Comparison of ENCODE assay signal across 9 cellular contexts in the genomic region with DNA sequence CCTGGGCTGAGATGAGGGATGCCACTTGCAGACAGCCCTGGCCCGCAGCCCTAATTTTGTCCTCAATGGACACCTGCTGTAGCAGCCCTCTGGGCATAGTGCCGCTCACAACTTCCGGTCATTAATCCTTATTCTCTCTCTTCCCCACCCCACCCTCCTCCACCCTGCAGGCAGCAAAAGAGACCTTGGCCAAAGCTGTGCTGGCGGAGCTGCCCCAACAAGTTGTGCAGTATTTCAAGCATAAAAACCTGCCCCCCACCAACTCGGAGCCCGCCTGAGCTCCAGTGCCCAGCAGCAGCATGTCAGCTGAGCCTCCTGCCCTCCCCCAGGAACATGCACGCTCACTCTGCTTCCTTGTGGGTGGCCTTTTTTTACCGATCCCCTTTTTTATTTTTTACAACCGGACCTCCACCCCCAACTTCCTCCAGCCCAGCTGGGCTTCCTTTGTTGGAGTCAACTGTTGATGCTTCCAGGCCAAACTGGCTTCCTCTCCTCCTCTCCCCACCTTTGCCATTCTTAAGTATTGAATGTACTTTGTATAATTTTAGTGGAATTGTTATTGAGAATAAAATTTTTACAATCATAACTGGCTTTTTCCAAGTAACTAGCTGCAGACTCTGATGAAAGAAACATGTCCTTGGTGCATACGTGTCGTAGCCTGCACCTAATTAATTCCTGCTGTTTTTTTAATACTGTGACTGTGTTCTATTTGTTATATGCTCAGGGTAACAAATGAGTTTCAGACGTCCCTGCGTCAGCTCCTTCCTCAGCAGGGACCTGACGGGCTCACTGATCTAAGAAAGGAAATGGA. TPM values are rescaled to one million over a fixed set of nuclear protein-coding genes. Genes with fewer than 3 reads are reported as not detected.
A peak's percentile ranks its signal among the peaks of the same experiment; 100 is the strongest.
DNase-seq lines count a peak whose midpoint lies in the region; ATAC-seq and TF ChIP-seq lines count a peak whose summit lies in the region.
"Had no signal": no experiment of that assay in that cellular context is flagged by ENCODE, and none has a peak within 500 bp of the region (broad histone marks: within the 10 kb centered on the region; RNA-seq: fewer than 3 reads in every experiment).

No MANE protein-coding gene starts in this region.

- H3K4me1 ChIP-seq in NT2/D1 (ENCODE audit: insufficient read depth, insufficient read length) = peaks cover 33% of the 10 kb centered on the region
- H3K4me1 ChIP-seq in fibroblast of lung (ENCODE audit: control insufficient read depth, extremely low read depth, insufficient read depth, low read length) = no peaks in the 10 kb centered on the region
- peaks cover 0 to 7% (median under 1%) of the 10 kb centered on the region in 4 donors for H3K4me1 ChIP-seq in Peyer's patch

- no peak overlapping the region for H2AFZ ChIP-seq in fibroblast of lung (ENCODE audit: low read length)

- no peaks in the 10 kb centered on the region for H3K79me2 ChIP-seq in fibroblast of lung (ENCODE audit: control insufficient read depth, insufficient read depth, low read length)

- peak overlapping the region; percentile 8 for H3K4me2 ChIP-seq in fibroblast of lung (ENCODE audit: extremely low read depth, insufficient read depth, low read length)

- peaks cover 36% of the 10 kb centered on the region for H3K36me3 ChIP-seq in NT2/D1 (ENCODE audit: insufficient read depth, insufficient read length, low read length)
- no peaks in the 10 kb centered on the region for H3K36me3 ChIP-seq in fibroblast of lung (ENCODE audit: control insufficient read depth, insufficient read depth, low read length)
- peaks cover 0 to 16% (median 0%) of the 10 kb centered on the region in 3 donors for H3K36me3 ChIP-seq in Peyer's patch

- H3K4me3 ChIP-seq in NT2/D1 (ENCODE audit: insufficient read length, low read depth) = no peak overlapping the region
- H3K4me3 ChIP-seq in fibroblast of lung (replicated peaks in 1 of 4; ENCODE audit: control extremely low read depth in 1 of 4, insufficient read depth in 1 of 4, low read depth in 3 of 4, low read length in 4 of 4) = no peak overlapping the region
- H3K4me3 ChIP-seq in Peyer's patch = no peak overlapping the region

- no peak for TF ChIP-seq POLR2A in Peyer's patch (IDR thresholded peaks at IDR 0.05)

- TF ChIP-seq CTCF in fibroblast of lung (conservative IDR thresholded peaks at IDR 0.05 in 1 of 2, IDR thresholded peaks at IDR 0.05 in 1 of 2; ENCODE audit: low read depth in 1 of 2, low read length in 2 of 2) = no peak
- no peak for TF ChIP-seq CTCF in omental fat pad (IDR thresholded peaks at IDR 0.05)
- no peak for TF ChIP-seq CTCF in Peyer's patch (IDR thresholded peaks at IDR 0.05)

- H4K20me1 ChIP-seq in fibroblast of lung (ENCODE audit: control insufficient read depth, extremely low read depth, insufficient read depth, low read length) = no peaks in the 10 kb centered on the region

- ATAC-seq in omental fat pad (ENCODE audit: low FRiP score) = no peak
- ATAC-seq in GM21786 (IDR thresholded peaks at IDR 0.05; ENCODE audit: unreplicated experiment) = no peak
- ATAC-seq in HG03175 (IDR thresholded peaks at IDR 0.05; ENCODE audit: unreplicated experiment) = no peak

- no peak overlapping the region for H3K9ac ChIP-seq in NT2/D1 (ENCODE audit: insufficient read length, low read depth)
- H3K9ac ChIP-seq in fibroblast of lung (ENCODE audit: insufficient read depth, low read length) = no peak overlapping the region

- peak; percentile 69 for DNase-seq in ELF-1 (ENCODE audit: low read depth, low spot score)
- DNase-seq in NT2/D1 (ENCODE audit: low read depth, low spot score) = peak; percentile 43
- peak in 1 of 2 donors; percentile 21 for DNase-seq in fibroblast of lung (ENCODE audit: low read depth in 2 of 2)
- peak; percentile 13 for DNase-seq in omental fat pad (ENCODE audit: low spot score)
- no peak for DNase-seq in activated T-cell treated with anti-CD3 and anti-CD28 coated beads, Interleukin-2, amount 50 U/mL, for 48 hours
- no peak for DNase-seq in Peyer's patch
- DNase-seq: stimulated activated CD8-positive, alpha-beta memory T cell treated with anti-CD3 and anti-CD28 coated beads, Interleukin-4, amount 100 ng/mL, for 48 hours had no signal

- H3K9me3 ChIP-seq in NT2/D1 (ENCODE audit: insufficient read depth, low read length) (no peaks in the 10 kb centered on the region), fibroblast of lung (ENCODE audit: control insufficient read depth, insufficient read depth, low read depth, low read length) (no peaks in the 10 kb centered on the region), Peyer's patch (no peaks in the 10 kb centered on the region)

- no peaks in the 10 kb centered on the region for H3K27me3 ChIP-seq in NT2/D1 (ENCODE audit: insufficient read depth, insufficient read length)
- H3K27me3 ChIP-seq in fibroblast of lung (ENCODE audit: control insufficient read depth, insufficient read depth, low read length) = no peaks in the 10 kb centered on the region
- H3K27me3 ChIP-seq in Peyer's patch = no peaks in the 10 kb centered on the region

- H3K27ac ChIP-seq in fibroblast of lung (ENCODE audit: insufficient read depth, low read length) = no peak overlapping the region
- H3K27ac ChIP-seq in Peyer's patch = no peak overlapping the region

RNA-seq across cellular contexts. Expression of a gene that starts 38.3 kb away (rescaled TPM):
- total RNA-seq in fibroblast of lung (55.5 and 58.3 TPM in 2 replicates), omental fat pad (10 to 100 TPM; 47.1 to 62.6 (median 54.5) TPM), Peyer's patch (100 to 1,000 TPM in 2 of 4 donors, 10 to 100 TPM in 2; 55.7 to 308 (median 109) TPM)
- polyA plus RNA-seq in fibroblast of lung = 64.6 and 77.0 TPM in 2 replicates
- 62.6 and 75.0 TPM in 2 replicates for polyA plus RNA-seq in fibroblast of lung (2012)
- polyA minus RNA-seq in fibroblast of lung (ENCODE audit: low replicate concordance) = 57.9 and 88.3 TPM in 2 replicates

RNA-seq across cellular contexts. Expression of a gene that starts 38.5 kb away (rescaled TPM):
- 33.4 and 51.9 TPM in 2 replicates for total RNA-seq in fibroblast of lung
- 36.4 and 36.5 TPM in 2 replicates for polyA plus RNA-seq in fibroblast of lung
- 23.4 and 25.7 TPM in 2 replicates for polyA plus RNA-seq in fibroblast of lung (2012)
- polyA minus RNA-seq in fibroblast of lung (ENCODE audit: low replicate concordance) = 33.0 and 73.7 TPM in 2 replicates
- total RNA-seq in omental fat pad = 10 to 100 TPM; 22.7 to 40.6 (median 28.9) TPM
- 10 to 100 TPM; 49.0 to 84.7 (median 65.1) TPM for total RNA-seq in Peyer's patch

RNA-seq across cellular contexts. Expression of a gene that starts 55.2 kb away (rescaled TPM):
- total RNA-seq in fibroblast of lung = 14.6 and 20.5 TPM in 2 replicates
- polyA plus RNA-seq in fibroblast of lung = 39.6 and 42.0 TPM in 2 replicates
- polyA plus RNA-seq in fibroblast of lung (2012) = 36.1 and 37.6 TPM in 2 replicates
- 55.2 and 78.1 TPM in 2 replicates for polyA minus RNA-seq in fibroblast of lung (ENCODE audit: low replicate concordance)
- total RNA-seq in omental fat pad = 10 to 100 TPM; 28.2 to 66.0 (median 45.8) TPM
- total RNA-seq in Peyer's patch = 10 to 100 TPM; 26.4 to 73.9 (median 64.8) TPM

Comparison
In these comparisons a context has a peak if more than half of its experiments do, and no peak if none do; other contexts are left out.
1. DNase-seq: peak in ELF-1 (single experiment), NT2/D1 (single experiment) and omental fat pad (single experiment); none in activated T-cell treated with anti-CD3 and anti-CD28 coated beads, Interleukin-2, amount 50 U/mL, for 48 hours (0 of 2) and Peyer's patch (0 of 3).